In the genomic region with DNA sequence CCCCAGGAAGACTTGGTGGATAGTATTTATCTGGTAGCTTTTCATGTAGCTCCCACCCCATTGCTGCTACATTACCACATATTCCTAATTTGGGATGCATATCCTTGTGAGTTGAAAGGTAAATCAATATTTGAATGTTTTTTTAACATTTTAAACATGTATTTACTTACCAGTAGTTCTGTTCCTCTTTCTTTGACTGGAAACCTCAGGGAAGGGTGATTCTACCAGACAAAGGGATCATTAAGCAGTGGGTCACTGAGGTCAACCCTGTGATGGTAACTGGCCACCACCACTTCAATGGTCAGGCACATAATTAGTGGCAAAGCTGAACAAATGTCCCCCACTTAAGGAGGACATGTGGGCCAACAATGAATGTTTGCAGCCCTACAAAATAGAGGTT, we compare ENCODE assay signal across 24 cellular contexts.
"Had no signal": no experiment of that assay in that cellular context is flagged by ENCODE, and none has a peak within 500 bp of the region (broad histone marks: within the 10 kb centered on the region; RNA-seq: fewer than 3 reads in every experiment).

No MANE protein-coding gene starts in this region.

- DNase-seq: activated CD4-positive, alpha-beta memory T cell treated with anti-CD3 and anti-CD28 coated beads, Interleukin-2, amount 10 ng/mL, durations not matched to agents 7 days and 5 days; activated CD4-positive, alpha-beta T cell treated with anti-CD3 and anti-CD28 coated beads for 36 hours; activated CD4-positive, alpha-beta T cell treated with anti-CD3 and anti-CD28 coated beads, Interleukin-2, amount 50 U/mL, for 1 hour; activated gamma-delta T cell; activated naive CD4-positive, alpha-beta T cell treated with anti-CD3 and anti-CD28 coated beads for 36 hours; activated T-cell treated with anti-CD3 and anti-CD28 coated beads for 4 hours; activated T-cell treated with anti-CD3 and anti-CD28 coated beads, Interleukin-2, amount 50 U/mL, for 48 hours; amygdala; KG1; NCI-H1092; NCI-H1694 treated with DMSO at 0.1 percent for 48 hours; NCI-H2029 treated with DMSO at 0.1 percent for 48 hours; NCI-H524; NCI-H82; Peyer's patch; SHP77; WERI-Rb-1 had no signal

- H3K27ac ChIP-seq: Peyer's patch, SJSA1, WERI-Rb-1 had no signal

- H3K36me3 Mint-ChIP-seq: activated naive CD8-positive, alpha-beta T cell; brain had no signal

- H3K27me3 ChIP-seq: Peyer's patch, SJSA1 had no signal

- H3K27ac Mint-ChIP-seq: activated CD4-positive, alpha-beta memory T cell treated with anti-CD3 and anti-CD28 coated beads, Interleukin-2, amount 10 ng/mL, durations not matched to agents 7 days and 5 days; activated CD4-positive, alpha-beta T cell treated with anti-CD3 and anti-CD28 coated beads for 36 hours; activated naive CD4-positive, alpha-beta T cell treated with anti-CD3 and anti-CD28 coated beads for 36 hours; activated naive CD8-positive, alpha-beta T cell; activated T-helper 17 cell treated with anti-CD3 and anti-CD28 coated beads, Interleukin-2, amount 50 U/mL, for 72 hours; brain; T-helper 1 cell treated with Interleukin-12 subunit alpha and Interleukin-12 subunit beta and Interleukin-4 antibody, amounts not matched to agents 30 μg/mL and 1 μg/mL, for 36 hours had no signal

- H3K4me1 Mint-ChIP-seq: brain had no signal

- H3K4me3 Mint-ChIP-seq: activated CD4-positive, alpha-beta memory T cell treated with anti-CD3 and anti-CD28 coated beads, Interleukin-2, amount 10 ng/mL, durations not matched to agents 7 days and 5 days; activated CD4-positive, alpha-beta T cell treated with anti-CD3 and anti-CD28 coated beads for 36 hours; activated naive CD4-positive, alpha-beta T cell treated with anti-CD3 and anti-CD28 coated beads for 36 hours; activated naive CD8-positive, alpha-beta T cell; activated T-helper 17 cell treated with anti-CD3 and anti-CD28 coated beads, Interleukin-2, amount 50 U/mL, for 72 hours; brain; central memory CD8-positive, alpha-beta T cell; T-helper 1 cell treated with Interleukin-12 subunit alpha and Interleukin-12 subunit beta and Interleukin-4 antibody, amounts not matched to agents 30 μg/mL and 1 μg/mL, for 36 hours had no signal

- H3K27me3 Mint-ChIP-seq: activated CD4-positive, alpha-beta T cell treated with anti-CD3 and anti-CD28 coated beads for 36 hours; activated naive CD8-positive, alpha-beta T cell; activated T-helper 17 cell treated with anti-CD3 and anti-CD28 coated beads, Interleukin-2, amount 50 U/mL, for 72 hours; central memory CD8-positive, alpha-beta T cell had no signal

- ATAC-seq: activated CD4-positive, alpha-beta T cell treated with anti-CD3 and anti-CD28 coated beads for 36 hours; activated T-helper 17 cell treated with anti-CD3 and anti-CD28 coated beads, Interleukin-2, amount 50 U/mL, for 72 hours; SK-N-SH treated with all-trans-retinoic acid at 6 μM for 48 hours had no signal

- H3K9me3 Mint-ChIP-seq: activated CD4-positive, alpha-beta memory T cell treated with anti-CD3 and anti-CD28 coated beads, Interleukin-2, amount 10 ng/mL, durations not matched to agents 7 days and 5 days; activated naive CD4-positive, alpha-beta T cell treated with anti-CD3 and anti-CD28 coated beads for 36 hours; activated T-helper 17 cell treated with anti-CD3 and anti-CD28 coated beads, Interleukin-2, amount 50 U/mL, for 72 hours; brain; central memory CD8-positive, alpha-beta T cell; T-helper 1 cell treated with Interleukin-12 subunit alpha and Interleukin-12 subunit beta and Interleukin-4 antibody, amounts not matched to agents 30 μg/mL and 1 μg/mL, for 36 hours had no signal
